In the genomic region with DNA sequence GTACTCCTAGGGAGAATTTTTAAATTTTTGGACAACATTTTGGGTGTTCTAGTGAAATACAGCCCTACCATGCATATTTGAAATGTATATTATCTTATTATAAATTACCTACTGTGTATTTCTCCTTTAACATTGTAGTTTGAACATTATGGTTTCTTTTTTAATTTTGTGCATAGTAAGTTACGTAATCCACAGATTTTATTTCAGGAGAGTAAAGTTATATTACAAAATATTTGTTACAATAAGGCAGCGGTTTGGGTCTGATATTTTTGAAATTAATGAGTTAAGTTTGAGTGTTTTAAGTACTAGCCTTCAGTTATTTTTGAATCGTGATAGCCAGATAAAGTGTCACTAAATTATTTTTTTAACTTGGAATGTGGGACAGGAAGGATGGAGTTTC, we compare ENCODE assay signal across 12 cellular contexts. TPM values are rescaled to one million over a fixed set of nuclear protein-coding genes. Genes with fewer than 3 reads are reported as not detected.
DNase-seq lines count a peak whose midpoint lies in the region; ATAC-seq and TF ChIP-seq lines count a peak whose summit lies in the region.
"Had no signal": no experiment of that assay in that cellular context is flagged by ENCODE, and none has a peak within 500 bp of the region (broad histone marks: within the 10 kb centered on the region; RNA-seq: fewer than 3 reads in every experiment).

No MANE protein-coding gene starts in this region.

- H3K27me3 Mint-ChIP-seq in T-helper 17 cell, result peaks cover 29% of the 10 kb centered on the region
- no peaks in the 10 kb centered on the region for H3K27me3 Mint-ChIP-seq in progenitor cell of endocrine pancreas

- H3K27me3 ChIP-seq in thyroid gland, result no peaks in the 10 kb centered on the region
- H3K27me3 ChIP-seq: MG63 had no signal

- H3K27ac Mint-ChIP-seq in T-helper 17 cell (no peak overlapping the region), progenitor cell of endocrine pancreas (no peak overlapping the region)
- H3K27ac Mint-ChIP-seq: activated naive CD4-positive, alpha-beta T cell treated with anti-CD3 and anti-CD28 coated beads, Interleukin-2, amount 50 U/mL, for 24 hours; stimulated activated effector memory CD8-positive, alpha-beta T cell treated with anti-CD3 and anti-CD28 coated beads, Interleukin-12 subunit alpha, Interleukin-12 subunit beta, amount 100 ng/mL, for 72 hours had no signal

- H3K27ac ChIP-seq in thyroid gland, result no peak overlapping the region

- DNase-seq in GM12865 (ENCODE audit: low read depth), result no peak
- DNase-seq in T-helper 17 cell, result no peak
- DNase-seq in progenitor cell of endocrine pancreas (ENCODE audit: low spot score, unreplicated experiment), result no peak
- DNase-seq in AG08396 (ENCODE audit: low spot score), result no peak
- no peak for DNase-seq in stimulated activated naive CD4-positive, alpha-beta T cell (lab: John Stamatoyannopoulos, UW)
- DNase-seq in thyroid gland, result no peak
- DNase-seq: activated CD4-positive, CD25-positive, alpha-beta regulatory T cell; stimulated activated CD4-positive, alpha-beta T cell treated with anti-CD3 and anti-CD28 coated beads, Interleukin-4, amount 100 ng/mL, for 24 hours had no signal

- peak overlapping the region; percentile 88; the same call in 1 of the 2 replicates for H3K4me3 ChIP-seq in GM12865 (ENCODE audit: low read depth, low read length)
- peak overlapping the region; percentile 73 for H3K4me3 ChIP-seq in iPS-11a (ENCODE audit: low read depth, low read length)
- H3K4me3 ChIP-seq in thyroid gland (replicated peaks in 1 of 3), result no peak overlapping the region

- H3K4me1 Mint-ChIP-seq in T-helper 17 cell, result peaks cover 12% of the 10 kb centered on the region
- H3K4me1 Mint-ChIP-seq in progenitor cell of endocrine pancreas (ENCODE audit: low read depth), result peaks cover 14% of the 10 kb centered on the region

- no peaks in the 10 kb centered on the region for H3K36me3 ChIP-seq in thyroid gland
- H3K36me3 ChIP-seq: MG63 had no signal

- peaks cover 2% of the 10 kb centered on the region for H3K36me3 Mint-ChIP-seq in T-helper 17 cell (ENCODE audit: low read depth)
- H3K36me3 Mint-ChIP-seq in progenitor cell of endocrine pancreas (ENCODE audit: insufficient read depth), result peaks cover 16% of the 10 kb centered on the region
- H3K36me3 Mint-ChIP-seq: activated naive CD4-positive, alpha-beta T cell treated with anti-CD3 and anti-CD28 coated beads, Interleukin-2, amount 50 U/mL, for 24 hours; stimulated activated effector memory CD8-positive, alpha-beta T cell treated with anti-CD3 and anti-CD28 coated beads, Interleukin-12 subunit alpha, Interleukin-12 subunit beta, amount 100 ng/mL, for 72 hours had no signal

- 54 to 59% methylated on average over 3 of the region's 3 CpGs for whole genome bisulfite sequencing in thyroid gland, 2 donors

- no peak for TF ChIP-seq POLR2A in thyroid gland (IDR thresholded peaks at IDR 0.05)

- H3K4me3 Mint-ChIP-seq in T-helper 17 cell, result peak overlapping the region; percentile 96
- peak overlapping the region; percentile 83 for H3K4me3 Mint-ChIP-seq in progenitor cell of endocrine pancreas (ENCODE audit: low read depth)

- intact Hi-C loops in thyroid gland (cut with DNase I), result loop anchor here (5.0 to 10.0 kb wide), 3 partner anchors 241 to 1019 kb away; no protein-coding TSS in a partner anchor

- TF ChIP-seq CTCF in GM12865 (IDR thresholded peaks at IDR 0.05; ENCODE audit: insufficient read depth, low read depth, low read length, missing control alignments) (no peak), progenitor cell of endocrine pancreas (IDR thresholded peaks at IDR 0.05; ENCODE audit: unreplicated experiment) (no peak), thyroid gland (IDR thresholded peaks at IDR 0.05) (no peak)

- ATAC-seq in T-helper 17 cell, result no peak
- ATAC-seq: stimulated activated effector memory CD8-positive, alpha-beta T cell treated with anti-CD3 and anti-CD28 coated beads, Interleukin-12 subunit alpha, Interleukin-12 subunit beta, amount 100 ng/mL, for 72 hours had no signal

- H3K9me3 Mint-ChIP-seq in progenitor cell of endocrine pancreas (ENCODE audit: low read depth), result peaks cover 20% of the 10 kb centered on the region

- no peaks in the 10 kb centered on the region for H3K9me3 ChIP-seq in T-helper 17 cell (ENCODE audit: control insufficient read depth, low read length, poor library complexity, severe bottlenecking)
- no peaks in the 10 kb centered on the region for H3K9me3 ChIP-seq in thyroid gland
- H3K9me3 ChIP-seq: MG63 had no signal

- peaks cover 6 to 10% of the 10 kb centered on the region in 2 donors for H3K4me1 ChIP-seq in thyroid gland

RNA-seq across cellular contexts. Expression of gene SOX4, which starts 7.3 kb away (rescaled TPM):
- total RNA-seq in T-helper 17 cell, result 1 to 10 TPM in 1 of 2 donors, under 1 TPM in 1; 0.97 to 1.7 TPM
- total RNA-seq in progenitor cell of endocrine pancreas, result 274 and 293 TPM in 2 replicates
- 10 to 100 TPM; 10.8 to 20.7 (median 14.7) TPM for total RNA-seq in thyroid gland

Comparison
In these comparisons a context has a peak if more than half of its experiments do, and no peak if none do; other contexts are left out.
1. H3K4me3 ChIP-seq: peak in GM12865 (single experiment) and iPS-11a (single experiment); none in thyroid gland (0 of 3).
2. RNA of gene SOX4, which starts 7.3 kb away (total RNA-seq): 274 to 293 TPM in progenitor cell of endocrine pancreas; 10.8 to 20.7 TPM in thyroid gland and 0.97 to 1.7 TPM in T-helper 17 cell; every median in the first group is over 10 times any median in the second.